ENCODE assay signal across 27 cellular contexts in genomic region chr22:46240073-46240472, GRCh38. TPM values are rescaled to one million over a fixed set of nuclear protein-coding genes. Genes with fewer than 3 reads are reported as not detected.
DNase-seq lines count a peak whose midpoint lies in the region; ATAC-seq and TF ChIP-seq lines count a peak whose summit lies in the region.
"Had no signal": no experiment of that assay in that cellular context is flagged by ENCODE, and none has a peak within 500 bp of the region (broad histone marks: within the 10 kb centered on the region; RNA-seq: fewer than 3 reads in every experiment).

No MANE protein-coding gene starts in this region.

- intact Hi-C loops in Right ventricle myocardium inferior (cut with DNase I) = loop anchor here (5.0 to 10.0 kb wide), 2 partner anchors 43 to 85 kb away; partner anchors contain the start of gene PPARA

- H3K27ac Mint-ChIP-seq in memory B cell = peak overlapping the region; percentile 24

- peak overlapping the region; percentile 63 for H3K4me2 ChIP-seq in Loucy (ENCODE audit: low read depth, low read length, poor library complexity, severe bottlenecking)

- no peaks in the 10 kb centered on the region for H3K27me3 ChIP-seq in right atrium auricular region
- no peaks in the 10 kb centered on the region for H3K27me3 ChIP-seq in Loucy (ENCODE audit: insufficient read depth, low read length, poor library complexity, severe bottlenecking)
- H3K27me3 ChIP-seq: spleen, tibial nerve had no signal

- in situ Hi-C loops in ACHN (cut with HindIII; ENCODE audit: low pct_ligation_motif_present, low pct_unique_long_range_greater_than_20kb, low sequenced_read_pairs) = no loop called here

- no peaks in the 10 kb centered on the region for H3K9me3 Mint-ChIP-seq in memory B cell
- H3K9me3 Mint-ChIP-seq: stimulated activated naive CD8-positive, alpha-beta T cell treated with anti-CD3 and anti-CD28 coated beads, Interleukin-15, Interleukin-2, amounts not matched to agents 100 ng/mL and 50 ng/mL, for 24 hours; T-helper 1 cell treated with Interleukin-12 subunit alpha and Interleukin-12 subunit beta and Interleukin-4 antibody, amounts not matched to agents 30 μg/mL and 1 μg/mL, for 36 hours had no signal

- H3K36me3 ChIP-seq in right atrium auricular region (peaks cover 18% of the 10 kb centered on the region), Loucy (ENCODE audit: insufficient read depth, low read length) (peaks cover 16% of the 10 kb centered on the region; the same call in 1 of the 2 replicates)

- no peak for DNase-seq in right atrium auricular region (ENCODE audit: low spot score)
- no peak for DNase-seq in Right ventricle myocardium inferior (ENCODE audit: missing footprints)
- DNase-seq in memory B cell (ENCODE audit: low spot score in 2 of 2) = no peak
- no peak for DNase-seq in substantia nigra (lab: John Stamatoyannopoulos, UW)
- no peak for DNase-seq in ACHN
- DNase-seq in Kasumi-1 (lab: John Stamatoyannopoulos, UW) = no peak
- DNase-seq: activated CD4-positive, alpha-beta T cell treated with anti-CD3 and anti-CD28 coated beads for 4 hours; DMS153; GF-D8; Karpas-422; NCI-H1048; NCI-H1694 treated with DMSO at 0.1 percent for 48 hours; NCI-H526 treated with DMSO at 0.1 percent for 48 hours; occipital lobe; stimulated activated CD4-positive, alpha-beta T cell treated with anti-CD3 and anti-CD28 coated beads, Interleukin-4, amount 100 ng/mL, for 4 hours had no signal

- peaks cover 8% of the 10 kb centered on the region for H3K4me1 Mint-ChIP-seq in memory B cell

- H3K79me2 ChIP-seq in Loucy (ENCODE audit: insufficient read depth, low read length) = peaks cover 30% of the 10 kb centered on the region; the same call in 1 of the 2 replicates

- no peak overlapping the region for H2AFZ ChIP-seq in Loucy (ENCODE audit: low read length)

- no peaks in the 10 kb centered on the region for H3K27me3 Mint-ChIP-seq in memory B cell
- H3K27me3 Mint-ChIP-seq: stimulated activated naive CD8-positive, alpha-beta T cell treated with anti-CD3 and anti-CD28 coated beads, Interleukin-15, Interleukin-2, amounts not matched to agents 100 ng/mL and 50 ng/mL, for 24 hours had no signal

- H3K4me3 Mint-ChIP-seq in memory B cell = peak overlapping the region; percentile 1
- H3K4me3 Mint-ChIP-seq: stimulated activated naive CD8-positive, alpha-beta T cell treated with anti-CD3 and anti-CD28 coated beads, Interleukin-15, Interleukin-2, amounts not matched to agents 100 ng/mL and 50 ng/mL, for 24 hours; T-helper 1 cell treated with Interleukin-12 subunit alpha and Interleukin-12 subunit beta and Interleukin-4 antibody, amounts not matched to agents 30 μg/mL and 1 μg/mL, for 36 hours had no signal

- H3K4me3 ChIP-seq in right atrium auricular region (no peak overlapping the region), Loucy (ENCODE audit: low read length, poor library complexity, severe bottlenecking) (peak overlapping the region; percentile 44)
- H3K4me3 ChIP-seq: lung, spleen, tibial nerve had no signal

- TF ChIP-seq CTCF in right atrium auricular region (IDR thresholded peaks at IDR 0.05) = no peak
- TF ChIP-seq CTCF in Loucy (conservative IDR thresholded peaks at IDR 0.05; ENCODE audit: low read length) = no peak

- H3K4me1 ChIP-seq in right atrium auricular region = peaks cover 0 to 37% of the 10 kb centered on the region in 2 donors
- H3K4me1 ChIP-seq in Loucy (ENCODE audit: insufficient read depth, low read length, poor library complexity, severe bottlenecking) = peaks cover 73% of the 10 kb centered on the region

- H3K9ac ChIP-seq in Loucy (ENCODE audit: low read depth, low read length, poor library complexity, severe bottlenecking) = peak overlapping the region; percentile 72

- peaks cover 16% of the 10 kb centered on the region for H3F3A ChIP-seq in Loucy (ENCODE audit: low read depth)

- H4K20me1 ChIP-seq in Loucy (ENCODE audit: insufficient read depth, low read length, poor library complexity, severe bottlenecking) = no peaks in the 10 kb centered on the region

- ATAC-seq in Right ventricle myocardium inferior (no peak), memory B cell (ENCODE audit: low read depth) (no peak), HG03025 (IDR thresholded peaks at IDR 0.05; ENCODE audit: low FRiP score, unreplicated experiment) (no peak)

- peaks cover 10% of the 10 kb centered on the region for H3K36me3 Mint-ChIP-seq in memory B cell

- H3K9me2 ChIP-seq in Loucy (replicated peaks; ENCODE audit: low read depth, low read length) = no peaks in the 10 kb centered on the region

- H3K27ac ChIP-seq in right atrium auricular region = peak overlapping the region; percentile 37 to 76
- H3K27ac ChIP-seq in substantia nigra (ENCODE audit: low read depth, low read length, poor library complexity, severe bottlenecking) = peak overlapping the region; percentile 19
- H3K27ac ChIP-seq: tibial nerve had no signal

- no peaks in the 10 kb centered on the region for H3K9me3 ChIP-seq in right atrium auricular region
- no peaks in the 10 kb centered on the region for H3K9me3 ChIP-seq in Loucy (ENCODE audit: insufficient read depth, low read depth, low read length)
- H3K9me3 ChIP-seq: spleen, tibial nerve had no signal

RNA-seq across cellular contexts. Expression of gene CDPF1, which starts 10.0 kb away (rescaled TPM):
- 10 to 100 TPM in 1 of 2 donors, 1 to 10 TPM in 1; 9.7 to 11.9 TPM for total RNA-seq in right atrium auricular region
- 6.2 TPM for total RNA-seq in Right ventricle myocardium inferior

RNA-seq across cellular contexts. Expression of gene PKDREJ, which starts 23.1 kb away (rescaled TPM):
- total RNA-seq in right atrium auricular region (under 1 TPM; 0.04 to 0.07 TPM), Right ventricle myocardium inferior (0.08 TPM)
- total RNA-seq: dermis microvascular lymphatic vessel endothelial cell, endothelial cell of umbilical vein, glomerular endothelial cell, HT1080, SK-MEL-5 had no signal

RNA-seq across cellular contexts. Expression of gene TTC38, which starts 27.7 kb away (rescaled TPM):
- total RNA-seq in right atrium auricular region (10 to 100 TPM; 22.6 to 41.7 TPM), Right ventricle myocardium inferior (23.8 TPM)

RNA-seq across cellular contexts. Expression of gene GTSE1, which starts 56.6 kb away (rescaled TPM):
- under 1 TPM; 0.16 to 0.63 TPM for total RNA-seq in right atrium auricular region
- 0.92 TPM for total RNA-seq in Right ventricle myocardium inferior
